21 cellular contexts compared by ENCODE assay signal in genomic region chr7:122212754-122213153, GRCh38.
"Had no signal": no experiment of that assay in that cellular context is flagged by ENCODE, and none has a peak within 500 bp of the region (broad histone marks: within the 10 kb centered on the region; RNA-seq: fewer than 3 reads in every experiment).

No MANE protein-coding gene starts in this region.

- ATAC-seq: activated naive CD4-positive, alpha-beta T cell treated with anti-CD3 and anti-CD28 coated beads, Interleukin-2, amount 50 U/mL, for 72 hours; activated naive CD8-positive, alpha-beta T cell treated with anti-CD3 and anti-CD28 coated beads, Interleukin-2, amount 50 U/mL, for 24 hours; activated T-cell treated with anti-CD3 and anti-CD28 coated beads, Interleukin-2, amount 50 U/mL, for 4 hours; PC-3; T-cell had no signal

- DNase-seq: activated B cell treated with CpG ODN at 0.5 μM for 24 hours; activated CD4-positive, alpha-beta T cell treated with anti-CD3 and anti-CD28 coated beads for 1 hour; activated CD4-positive, alpha-beta T cell treated with anti-CD3 and anti-CD28 coated beads, Interleukin-2, amount 10 ng/mL, durations not matched to agents 24 days and 14 days; activated CD4-positive, alpha-beta T cell treated with anti-CD3 and anti-CD28 coated beads, Interleukin-2, amount 50 U/mL, for 48 hours; activated CD8-positive, alpha-beta memory T cell treated with anti-CD3 and anti-CD28 coated beads for 24 hours; activated effector memory CD4-positive, alpha-beta T cell treated with anti-CD3 and anti-CD28 coated beads, Interleukin-2, amount 50 U/mL, for 16 hours; activated naive CD4-positive, alpha-beta T cell treated with Interleukin-2 at 50 U/mL for 16 hours; activated naive CD8-positive, alpha-beta T cell treated with anti-CD3 and anti-CD28 coated beads, Interleukin-2, amount 50 U/mL, for 24 hours; activated T-cell treated with anti-CD3 and anti-CD28 coated beads, Interleukin-2, amount 50 U/mL, for 4 hours; KBM-7; NCI-H1105; NCI-H1436 treated with DMSO at 0.1 percent for 48 hours; NCI-H187; NCI-H2081; NCI-H446; NCI-H524; PC-3; SHP77 treated with DMSO at 0.1 percent for 48 hours; T-cell; T1000 had no signal
